19 cellular contexts compared by ENCODE assay signal in the genomic region with DNA sequence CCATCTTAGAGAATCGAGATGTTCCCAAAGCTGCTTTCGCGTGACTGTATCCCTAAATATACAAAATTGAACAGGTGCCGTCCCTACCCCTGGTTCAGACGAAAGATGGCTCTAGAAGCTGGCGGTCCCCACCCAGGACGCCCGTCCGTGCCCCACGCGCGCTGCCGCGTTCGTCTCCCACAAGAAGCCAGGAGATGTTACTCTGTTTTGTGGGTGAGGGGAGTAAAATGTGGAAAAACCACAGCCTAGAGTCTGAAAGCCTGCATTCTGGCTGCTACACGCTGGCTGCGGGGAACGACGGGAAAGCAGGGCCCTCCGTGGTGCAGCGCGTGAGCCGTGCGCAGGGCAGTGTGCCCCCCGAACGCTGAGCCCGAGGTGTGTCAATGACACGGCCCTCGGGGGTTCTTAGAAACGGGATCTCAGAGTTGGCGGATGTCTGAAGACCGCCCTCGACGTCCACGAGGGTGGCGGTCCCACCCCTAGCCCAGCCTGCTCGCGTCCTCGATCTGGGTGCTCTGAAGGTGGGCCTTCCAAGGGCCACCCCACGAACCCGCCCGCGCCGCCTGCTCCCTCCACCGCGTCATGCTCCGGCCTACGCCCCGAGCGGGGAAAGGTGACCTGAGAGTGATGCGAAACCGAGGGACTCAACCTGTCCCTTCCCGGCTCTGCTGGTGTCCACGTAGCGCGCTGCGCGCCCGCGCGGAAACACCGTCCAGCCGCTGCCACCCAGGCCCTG.
DNase-seq lines count a peak whose midpoint lies in the region; ATAC-seq and TF ChIP-seq lines count a peak whose summit lies in the region.
"Had no signal": no experiment of that assay in that cellular context is flagged by ENCODE, and none has a peak within 500 bp of the region (broad histone marks: within the 10 kb centered on the region; RNA-seq: fewer than 3 reads in every experiment).

No MANE protein-coding gene starts in this region.

- no peak for TF ChIP-seq POLR2A in lower leg skin (IDR thresholded peaks at IDR 0.05)
- TF ChIP-seq POLR2A in transverse colon (IDR thresholded peaks at IDR 0.05): no peak

- H3K9me3 ChIP-seq in aorta (ENCODE audit: control insufficient read depth, low read length) (no peaks in the 10 kb centered on the region), transverse colon (no peaks in the 10 kb centered on the region)

- in situ Hi-C loops in transverse colon (cut with MboI; ENCODE audit: low pct_ligation_motif_present in 1 of 4, low pct_unique_long_range_greater_than_20kb in 1 of 4, low sequenced_read_pairs in 3 of 4): no loop called here

- H3K27ac ChIP-seq in aorta (ENCODE audit: low read depth in 1 of 2, low read length in 2 of 2) (no peak overlapping the region), transverse colon (no peak overlapping the region)
- H3K27ac ChIP-seq: C4-2B had no signal

- H3K36me3 ChIP-seq in aorta (ENCODE audit: control insufficient read depth in 1 of 2, insufficient read depth in 2 of 2, low read length in 1 of 2): no peaks in the 10 kb centered on the region
- no peaks in the 10 kb centered on the region for H3K36me3 ChIP-seq in transverse colon

- no peak for TF ChIP-seq CTCF in lower leg skin (IDR thresholded peaks at IDR 0.05)
- TF ChIP-seq CTCF in transverse colon (IDR thresholded peaks at IDR 0.05): no peak

- H3K4me1 ChIP-seq in aorta (ENCODE audit: control insufficient read depth in 1 of 2, insufficient read depth in 2 of 2, low read length in 2 of 2) (no peaks in the 10 kb centered on the region), transverse colon (no peaks in the 10 kb centered on the region)

- no peak overlapping the region for H3K4me3 ChIP-seq in lower leg skin (ENCODE audit: low read depth, poor library complexity, severe bottlenecking)
- no peak overlapping the region for H3K4me3 ChIP-seq in aorta (ENCODE audit: low read length in 2 of 2)
- no peak overlapping the region for H3K4me3 ChIP-seq in transverse colon

- WGBS in lower leg skin, 2 donors: 95 to 96% methylated on average over 63 of the region's 63 CpGs
- 97 to 98% methylated on average over 63 of the region's 63 CpGs for WGBS in aorta, 2 donors
- 95 to 100% methylated on average over 4 to 62 of the region's 63 CpGs for WGBS in transverse colon (ENCODE audit: low coverage in 1 of 2), 2 donors

- H3K27me3 ChIP-seq in aorta (ENCODE audit: control insufficient read depth in 1 of 2, insufficient read depth in 2 of 2, low read length in 1 of 2) (no peaks in the 10 kb centered on the region), transverse colon (no peaks in the 10 kb centered on the region)

- intact Hi-C loops in lower leg skin (cut with DNase I; ENCODE audit: low total_unique reads) (no loop called here), posterior vena cava (cut with DNase I) (no loop called here), aorta (cut with DNase I) (no loop called here), transverse colon (cut with DNase I; ENCODE audit: low total_unique reads) (no loop called here)

- peak; percentile 53 for ATAC-seq in aorta (ENCODE audit: low FRiP score)

- peak; percentile 50 for DNase-seq in activated effector memory CD4-positive, alpha-beta T cell treated with anti-CD3 and anti-CD28 coated beads, Interleukin-2, amount 50 U/mL, for 16 hours
- DNase-seq in activated effector memory CD4-positive, alpha-beta T cell treated with Interleukin-2 at 50 U/mL for 16 hours: no peak
- DNase-seq in lower leg skin (ENCODE audit: low spot score in 2 of 2) (peak; percentile 7 to 76), posterior vena cava (ENCODE audit: low spot score) (peak; percentile 77), aorta (peak in 1 of 2 donors; percentile 62), NCI-H2196 (lab: John Stamatoyannopoulos, UW; ENCODE audit: unreplicated experiment) (no peak), transverse colon (no peak)
- no peak for DNase-seq in activated T-cell treated with anti-CD3 and anti-CD28 coated beads, Interleukin-2, amount 50 U/mL, for 48 hours
- DNase-seq: Calu3; CD8-positive, alpha-beta memory T cell; GOT3; HCEC 1CT; NCI-H1105; NCI-H1694; NCI-H2081 treated with DMSO at 0.1 percent for 48 hours; NCI-H446 treated with DMSO at 0.1 percent for 48 hours; NCI-H526 treated with DMSO at 0.1 percent for 48 hours; OCI-M1 had no signal

- TF ChIP-seq EP300 in transverse colon (IDR thresholded peaks at IDR 0.05; ENCODE audit: low read depth): no peak

Comparison
In these comparisons a context has a peak if more than half of its experiments do, and no peak if none do; other contexts are left out.
1. DNase-seq: peak in activated effector memory CD4-positive, alpha-beta T cell treated with anti-CD3 and anti-CD28 coated beads, Interleukin-2, amount 50 U/mL, for 16 hours (single experiment), lower leg skin (2 of 2) and posterior vena cava (single experiment); none in activated effector memory CD4-positive, alpha-beta T cell treated with Interleukin-2 at 50 U/mL for 16 hours (single experiment), NCI-H2196 (single experiment), activated T-cell treated with anti-CD3 and anti-CD28 coated beads, Interleukin-2, amount 50 U/mL, for 48 hours (0 of 2) and transverse colon (single experiment).